ENCODE assay signal across 17 cellular contexts in genomic region chr12:92582888-92583287, GRCh38.
DNase-seq lines count a peak whose midpoint lies in the region; ATAC-seq, FAIRE-seq and TF ChIP-seq lines count a peak whose summit lies in the region.
"Had no signal": no experiment of that assay in that cellular context is flagged by ENCODE, and none has a peak within 500 bp of the region (broad histone marks: within the 10 kb centered on the region; RNA-seq: fewer than 3 reads in every experiment).

No MANE protein-coding gene starts in this region.

- peaks cover 13% of the 10 kb centered on the region for H3K36me3 Mint-ChIP-seq in activated naive CD4-positive, alpha-beta T cell treated with anti-CD3 and anti-CD28 coated beads, Interleukin-2, amount 50 U/mL, for 24 hours
- H3K36me3 Mint-ChIP-seq: CD8-positive, alpha-beta T cell had no signal

- H3K9me3 Mint-ChIP-seq in activated naive CD4-positive, alpha-beta T cell treated with anti-CD3 and anti-CD28 coated beads, Interleukin-2, amount 50 U/mL, for 24 hours, result peaks cover 18% of the 10 kb centered on the region

- intact Hi-C loops in upper lobe of right lung (cut with DNase I), result no loop called here

- H3K4me3 Mint-ChIP-seq in activated naive CD4-positive, alpha-beta T cell treated with anti-CD3 and anti-CD28 coated beads, Interleukin-2, amount 50 U/mL, for 24 hours, result no peak overlapping the region
- H3K4me3 Mint-ChIP-seq: CD8-positive, alpha-beta T cell had no signal

- H3K4me1 ChIP-seq in upper lobe of right lung, result no peaks in the 10 kb centered on the region

- DNase-seq in activated naive CD4-positive, alpha-beta T cell (lab: John Stamatoyannopoulos, UW), result no peak
- peak; percentile 39 for DNase-seq in bronchial epithelial cell (ENCODE audit: low read depth)
- DNase-seq in myocyte (ENCODE audit: low read depth), result peak; percentile 45
- DNase-seq in upper lobe of right lung, result no peak
- DNase-seq: 8988T; CD8-positive, alpha-beta T cell; HCEC 1CT; KBM-7; NCI-H1436; NCI-H510A; NCI-H82 had no signal

- H3K4me1 Mint-ChIP-seq in activated naive CD4-positive, alpha-beta T cell treated with anti-CD3 and anti-CD28 coated beads, Interleukin-2, amount 50 U/mL, for 24 hours, result peaks cover 4% of the 10 kb centered on the region

- H3K27me3 ChIP-seq in bronchial epithelial cell (ENCODE audit: control insufficient read depth, insufficient read depth, low read length) (no peaks in the 10 kb centered on the region), upper lobe of right lung (no peaks in the 10 kb centered on the region)
- H3K27me3 ChIP-seq: BE2C had no signal

- no peaks in the 10 kb centered on the region for H3K27me3 Mint-ChIP-seq in activated naive CD4-positive, alpha-beta T cell treated with anti-CD3 and anti-CD28 coated beads, Interleukin-2, amount 50 U/mL, for 24 hours

- H3K27ac ChIP-seq in upper lobe of right lung, result no peak overlapping the region

- H3K4me3 ChIP-seq in bronchial epithelial cell (ENCODE audit: low read depth, low read length), result no peak overlapping the region
- no peak overlapping the region for H3K4me3 ChIP-seq in upper lobe of right lung

- no peak for TF ChIP-seq CTCF in bronchial epithelial cell (IDR thresholded peaks at IDR 0.05; ENCODE audit: insufficient read depth, low read length, severe bottlenecking)
- TF ChIP-seq CTCF in upper lobe of right lung (IDR thresholded peaks at IDR 0.05), result no peak

- peak overlapping the region; percentile 10 for H3K27ac Mint-ChIP-seq in activated naive CD4-positive, alpha-beta T cell treated with anti-CD3 and anti-CD28 coated beads, Interleukin-2, amount 50 U/mL, for 24 hours
- H3K27ac Mint-ChIP-seq: CD8-positive, alpha-beta T cell had no signal

- no peaks in the 10 kb centered on the region for H3K36me3 ChIP-seq in bronchial epithelial cell (ENCODE audit: control insufficient read depth, insufficient read depth, low read length)
- H3K36me3 ChIP-seq in upper lobe of right lung, result no peaks in the 10 kb centered on the region
- H3K36me3 ChIP-seq: BE2C had no signal

- no peak for FAIRE-seq in bronchial epithelial cell (lab: Jason Lieb, UNC)

- ATAC-seq in upper lobe of right lung (no peak), HG02759 (IDR thresholded peaks at IDR 0.05; ENCODE audit: unreplicated experiment) (no peak), GM21786 (IDR thresholded peaks at IDR 0.05; ENCODE audit: unreplicated experiment) (no peak), GM18498 (IDR thresholded peaks at IDR 0.05; ENCODE audit: unreplicated experiment) (no peak)
- ATAC-seq: CD8-positive, alpha-beta T cell; Right ventricle myocardium inferior had no signal

- H3K9me3 ChIP-seq in upper lobe of right lung, result no peaks in the 10 kb centered on the region
- H3K9me3 ChIP-seq: BE2C had no signal

Comparison
In these comparisons a context has a peak if more than half of its experiments do, and no peak if none do; other contexts are left out.
1. DNase-seq: peak in bronchial epithelial cell (single experiment) and myocyte (single experiment); none in activated naive CD4-positive, alpha-beta T cell (0 of 4) and upper lobe of right lung (single experiment).